8 cellular contexts compared by ENCODE assay signal in genomic region chr5:122774861-122775712, GRCh38. TPM values are rescaled to one million over a fixed set of nuclear protein-coding genes. Genes with fewer than 3 reads are reported as not detected.
A peak's percentile ranks its signal among the peaks of the same experiment; 100 is the strongest.
DNase-seq lines count a peak whose midpoint lies in the region; ATAC-seq and TF ChIP-seq lines count a peak whose summit lies in the region.

SNX2 (plus strand) TSS chr5:122775080; CDS start chr5:122775104, 24 bp downstream.

- in situ Hi-C loops in GM13976 (cut with MboI; ENCODE audit: low sequenced_read_pairs, unreplicated experiment), result no loop called here

- peak; percentile 78 to 80 for TF ChIP-seq POLR2A in uterus (IDR thresholded peaks at IDR 0.05)

- H3K36me3 ChIP-seq in uterus, result no peaks in the 10 kb centered on the region

- H3K27ac ChIP-seq in right cardiac atrium (ENCODE audit: low read length) (peak within 1 kb of the TSS; percentile 90), uterus (peak within 1 kb of the TSS; percentile 88 to 89)

- H3K9me3 ChIP-seq in right cardiac atrium (ENCODE audit: control insufficient read depth, low read length), result no peaks in the 10 kb centered on the region
- H3K9me3 ChIP-seq in uterus, result no peaks in the 10 kb centered on the region

- DNase-seq in GM13976 (ENCODE audit: low spot score) (peak; percentile 92), NCI-H1436 (lab: John Stamatoyannopoulos, UW) (peak; percentile 88), anterior cingulate cortex (lab: John Stamatoyannopoulos, UW) (peak in 57 of 58 donors; percentile 39 to 94 (median 84)), right cardiac atrium (peak; percentile 97 to 99 (median 98)), putamen (ENCODE audit: low spot score) (peak; percentile 92), uterus (peak; percentile 91 to 93)

- WGBS in right cardiac atrium, result under 1% methylated on average over 75 of the region's 75 CpGs

- ATAC-seq in HG02759 (IDR thresholded peaks at IDR 0.05; ENCODE audit: unreplicated experiment), result peak; percentile 91
- ATAC-seq in right cardiac atrium, result peak; percentile 99 to 100

- TF ChIP-seq CTCF in GM13976 (IDR thresholded peaks at IDR 0.05; ENCODE audit: borderline replicate concordance, control extremely low read depth, extremely low read depth, insufficient read depth, missing control alignments) (no peak), uterus (IDR thresholded peaks at IDR 0.05) (peak in 1 of 4 experiments; percentile 10)

- intact Hi-C loops in T-helper 2 cell treated with Interferon-gamma antibody and Interleukin-4, amounts not matched to agents 100 ng/mL and 5 ng/mL, for 36 hours (cut with micrococcal nuclease), result loop anchor here (1.0 to 10.0 kb wide), 3 partner anchors 70 to 740 kb away; partner anchors contain the start of genes CEP120, CSNK1G3 and SNX24
- intact Hi-C loops in right cardiac atrium (cut with DNase I) (no loop called here), uterus (cut with DNase I; ENCODE audit: low total_unique reads) (no loop called here)

- H3K4me1 ChIP-seq in right cardiac atrium (ENCODE audit: control insufficient read depth, insufficient read depth, low read length) (peaks cover 1% of the 10 kb centered on the region), uterus (no peaks in the 10 kb centered on the region)

- H3K4me3 ChIP-seq in right cardiac atrium (ENCODE audit: low read length), result peak within 1 kb of the TSS; percentile 93
- peak within 1 kb of the TSS; percentile 81 to 88 for H3K4me3 ChIP-seq in uterus

- H3K27me3 ChIP-seq in right cardiac atrium (ENCODE audit: control insufficient read depth, insufficient read depth), result no peaks in the 10 kb centered on the region
- no peaks in the 10 kb centered on the region for H3K27me3 ChIP-seq in uterus

RNA-seq across cellular contexts. Expression of gene SNX2, which starts in this region (rescaled TPM):
- 40.7 and 44.1 TPM in 2 replicates for total RNA-seq in T-helper 2 cell treated with Interferon-gamma antibody and Interleukin-4, amounts not matched to agents 100 ng/mL and 5 ng/mL, for 36 hours
- 10 to 100 TPM; 42.3 to 47.4 (median 45.1) TPM for total RNA-seq in right cardiac atrium
- polyA plus RNA-seq in right cardiac atrium, result 27.8 TPM
- 100 to 1,000 TPM in 2 of 4 donors, 10 to 100 TPM in 2; 22.5 to 128 (median 99.6) TPM for total RNA-seq in uterus

Comparison
In these comparisons a context has a peak if more than half of its experiments do, and no peak if none do; other contexts are left out.
1. Peak in every context shown above with its lines: DNase-seq, ATAC-seq, H3K4me3 ChIP-seq and H3K27ac ChIP-seq.